ENCODE assay signal across 15 cellular contexts in the genomic region with DNA sequence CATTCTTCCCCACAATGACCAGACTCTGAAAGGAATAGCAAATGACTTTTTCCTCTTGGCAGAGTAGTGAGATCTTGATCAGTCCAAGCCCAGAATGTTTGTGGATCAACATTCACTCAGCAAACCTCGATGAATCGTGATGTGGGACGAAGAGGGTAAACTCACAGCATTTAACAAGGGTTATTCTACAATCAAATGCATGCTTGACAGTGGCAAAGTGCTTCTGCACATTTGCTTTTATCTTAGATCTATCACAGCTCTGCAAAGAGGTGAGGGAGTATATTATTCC.
"Had no signal": no experiment of that assay in that cellular context is flagged by ENCODE, and none has a peak within 500 bp of the region (broad histone marks: within the 10 kb centered on the region; RNA-seq: fewer than 3 reads in every experiment).

No MANE protein-coding gene starts in this region.

- H3K4me3 ChIP-seq: prostate gland, stomach, testis, upper lobe of right lung had no signal

- H3K36me3 ChIP-seq: prostate gland, stomach, upper lobe of right lung had no signal

- H3K4me3 Mint-ChIP-seq: activated CD4-positive, alpha-beta T cell treated with anti-CD3 and anti-CD28 coated beads, Interleukin-2, amount 10 ng/mL, durations not matched to agents 24 days and 14 days; activated T-helper 1 cell treated with anti-CD3 and anti-CD28 coated beads, Interleukin-12 subunit alpha, Interleukin-12 subunit beta, Interleukin-2, Interleukin-4 antibody, amounts not matched to agents 30 ng/mL and 10 ng/mL and 1 ng/mL, durations not matched to agents 14 hours and 24 hours and 36 hours; effector memory CD8-positive, alpha-beta T cell; nephron progenitor cell; T-helper 2 cell treated with Interferon-gamma antibody and Interleukin-4, amounts not matched to agents 5 μg/mL and 100 μg/mL, for 36 hours had no signal

- H3K9me3 Mint-ChIP-seq: activated CD4-positive, alpha-beta T cell treated with anti-CD3 and anti-CD28 coated beads, Interleukin-2, amount 10 ng/mL, durations not matched to agents 24 days and 14 days; activated T-helper 1 cell treated with anti-CD3 and anti-CD28 coated beads, Interleukin-12 subunit alpha, Interleukin-12 subunit beta, Interleukin-2, Interleukin-4 antibody, amounts not matched to agents 30 ng/mL and 10 ng/mL and 1 ng/mL, durations not matched to agents 14 hours and 24 hours and 36 hours; effector memory CD8-positive, alpha-beta T cell; nephron progenitor cell; T-helper 2 cell treated with Interferon-gamma antibody and Interleukin-4, amounts not matched to agents 5 μg/mL and 100 μg/mL, for 36 hours had no signal

- H3K4me1 ChIP-seq: prostate gland, stomach, upper lobe of right lung had no signal

- H3K9me3 ChIP-seq: prostate gland, stomach, testis, upper lobe of right lung had no signal

- H3K27ac Mint-ChIP-seq: activated CD4-positive, alpha-beta T cell treated with anti-CD3 and anti-CD28 coated beads, Interleukin-2, amount 10 ng/mL, durations not matched to agents 24 days and 14 days; effector memory CD8-positive, alpha-beta T cell; nephron progenitor cell; T-helper 2 cell treated with Interferon-gamma antibody and Interleukin-4, amounts not matched to agents 5 μg/mL and 100 μg/mL, for 36 hours had no signal

- ATAC-seq: effector memory CD8-positive, alpha-beta T cell; left lobe of liver; right cardiac atrium; upper lobe of right lung had no signal

- DNase-seq: activated CD4-positive, CD25-positive, alpha-beta regulatory T cell; activated naive CD4-positive, alpha-beta T cell; dermis blood vessel endothelial cell; effector memory CD8-positive, alpha-beta T cell; nephron progenitor cell; right cardiac atrium; stomach; SW 1271; testis; upper lobe of right lung had no signal

- H3K27me3 ChIP-seq: stomach, testis, upper lobe of right lung had no signal
